28 cellular contexts compared by ENCODE assay signal in genomic region chr4:153273736-153274135, GRCh38.
"Had no signal": no experiment of that assay in that cellular context is flagged by ENCODE, and none has a peak within 500 bp of the region (broad histone marks: within the 10 kb centered on the region; RNA-seq: fewer than 3 reads in every experiment).

No MANE protein-coding gene starts in this region.

- DNase-seq: activated CD4-positive, alpha-beta memory T cell treated with anti-CD3 and anti-CD28 coated beads, Interleukin-2, amount 10 ng/mL, durations not matched to agents 7 days and 5 days; activated CD4-positive, alpha-beta T cell treated with anti-CD3 and anti-CD28 coated beads for 36 hours; activated CD4-positive, alpha-beta T cell treated with anti-CD3 and anti-CD28 coated beads, Interleukin-2, amount 50 U/mL, for 1 hour; activated gamma-delta T cell; activated naive CD4-positive, alpha-beta T cell treated with anti-CD3 and anti-CD28 coated beads for 36 hours; activated T-cell treated with anti-CD3 and anti-CD28 coated beads for 4 hours; activated T-cell treated with anti-CD3 and anti-CD28 coated beads, Interleukin-2, amount 50 U/mL, for 48 hours; central memory CD4-positive, alpha-beta T cell; MG63; MV-4-11; NCI-H1092 treated with DMSO at 0.1 percent for 48 hours; NCI-H1436; NCI-H1694 treated with DMSO at 0.1 percent for 48 hours; NCI-H2029 treated with DMSO at 0.1 percent for 48 hours; NCI-H510A treated with DMSO at 0.1 percent for 48 hours; NCI-H69; NK-92 treated with Interleukin-12 subunit alpha and Interleukin-12 subunit beta, amount 100 ng/mL, for 24 hours; OCI-M1; RPMI8226; T-cell had no signal

- H3K4me3 ChIP-seq: breast epithelium, MG63, SK-N-MC had no signal

- H3K9me3 Mint-ChIP-seq: activated CD4-positive, alpha-beta memory T cell treated with anti-CD3 and anti-CD28 coated beads, Interleukin-2, amount 10 ng/mL, durations not matched to agents 7 days and 5 days; activated naive CD4-positive, alpha-beta T cell treated with anti-CD3 and anti-CD28 coated beads for 36 hours; activated T-helper 17 cell treated with anti-CD3 and anti-CD28 coated beads, Interleukin-2, amount 50 U/mL, for 72 hours; T-cell had no signal

- H3K27me3 ChIP-seq: breast epithelium, MG63 had no signal

- H3K4me3 Mint-ChIP-seq: activated CD4-positive, alpha-beta memory T cell treated with anti-CD3 and anti-CD28 coated beads, Interleukin-2, amount 10 ng/mL, durations not matched to agents 7 days and 5 days; activated CD4-positive, alpha-beta T cell treated with anti-CD3 and anti-CD28 coated beads for 36 hours; activated naive CD4-positive, alpha-beta T cell treated with anti-CD3 and anti-CD28 coated beads for 36 hours; activated naive CD8-positive, alpha-beta T cell; activated T-helper 17 cell treated with anti-CD3 and anti-CD28 coated beads, Interleukin-2, amount 50 U/mL, for 72 hours; T-cell had no signal

- H3K27ac ChIP-seq: breast epithelium, KMS-11, SK-N-MC, VCaP had no signal

- H3K27me3 Mint-ChIP-seq: activated CD4-positive, alpha-beta T cell treated with anti-CD3 and anti-CD28 coated beads for 36 hours; activated naive CD8-positive, alpha-beta T cell; activated T-helper 17 cell treated with anti-CD3 and anti-CD28 coated beads, Interleukin-2, amount 50 U/mL, for 72 hours; T-cell had no signal

- H3K36me3 Mint-ChIP-seq: activated naive CD8-positive, alpha-beta T cell had no signal

- ATAC-seq: activated CD4-positive, alpha-beta T cell treated with anti-CD3 and anti-CD28 coated beads for 36 hours; activated T-helper 17 cell treated with anti-CD3 and anti-CD28 coated beads, Interleukin-2, amount 50 U/mL, for 72 hours; Panc1; Right ventricle myocardium inferior; T-cell had no signal

- H3K9me3 ChIP-seq: breast epithelium, MG63 had no signal

- H3K9ac ChIP-seq: KMS-11 had no signal

- H3K36me3 ChIP-seq: MG63 had no signal

- H3K27ac Mint-ChIP-seq: activated CD4-positive, alpha-beta memory T cell treated with anti-CD3 and anti-CD28 coated beads, Interleukin-2, amount 10 ng/mL, durations not matched to agents 7 days and 5 days; activated CD4-positive, alpha-beta T cell treated with anti-CD3 and anti-CD28 coated beads for 36 hours; activated naive CD4-positive, alpha-beta T cell treated with anti-CD3 and anti-CD28 coated beads for 36 hours; activated naive CD8-positive, alpha-beta T cell; activated T-helper 17 cell treated with anti-CD3 and anti-CD28 coated beads, Interleukin-2, amount 50 U/mL, for 72 hours; T-cell had no signal
